Comparison of ENCODE assay signal across 21 cellular contexts in genomic region chr19:56995298-56995697, GRCh38.
"Had no signal": no experiment of that assay in that cellular context is flagged by ENCODE, and none has a peak within 500 bp of the region (broad histone marks: within the 10 kb centered on the region; RNA-seq: fewer than 3 reads in every experiment).

No MANE protein-coding gene starts in this region.

- H3K9me3 ChIP-seq: gastrocnemius medialis, thoracic aorta had no signal

- H3K36me3 ChIP-seq: gastrocnemius medialis, heart right ventricle, thoracic aorta had no signal

- H3K4me3 ChIP-seq: gastrocnemius medialis, heart right ventricle, mucosa of descending colon, psoas muscle, thoracic aorta had no signal

- H3K79me2 ChIP-seq: parathyroid adenoma had no signal

- H3K27me3 ChIP-seq: gastrocnemius medialis had no signal

- ATAC-seq: esophagus mucosa; gastrocnemius medialis; heart right ventricle; left lobe of liver; mucosa of descending colon; naive thymus-derived CD8-positive, alpha-beta T cell; psoas muscle; sciatic nerve; stimulated activated naive B cell treated with anti-CD40 and anti-IgM and Interleukin-4, amounts not matched to agents 10 μg/mL and 1 μg/mL and 100 μg/mL, for 72 hours; stimulated activated naive CD8-positive, alpha-beta T cell treated with anti-CD3 and anti-CD28 coated beads, Interleukin-15, amount 100 ng/mL, for 72 hours had no signal

- DNase-seq: effector memory CD4-positive, alpha-beta T cell; gastrocnemius medialis; heart right ventricle; hypothalamus; kidney glomerular epithelial cell; mammary epithelial cell; mucosa of descending colon; naive thymus-derived CD8-positive, alpha-beta T cell; occipital lobe; psoas muscle; retina; stimulated activated CD4-positive, alpha-beta T cell treated with anti-CD3 and anti-CD28 coated beads, Interleukin-2, amount 100 ng/mL, for 24 hours; stimulated activated CD4-positive, alpha-beta T cell treated with anti-CD3 and anti-CD28 coated beads, Interleukin-4, amount 100 ng/mL, for 4 hours; stimulated activated naive B cell treated with anti-CD40 and anti-IgM and Interleukin-4, amounts not matched to agents 10 μg/mL and 1 μg/mL and 100 μg/mL, for 72 hours; stimulated activated naive CD8-positive, alpha-beta T cell treated with anti-CD3 and anti-CD28 coated beads, Interleukin-15, amount 100 ng/mL, for 72 hours; trophoblast cell had no signal

- H3K27ac ChIP-seq: gastrocnemius medialis, heart right ventricle, parathyroid adenoma, psoas muscle, thoracic aorta had no signal

- H3K9ac ChIP-seq: parathyroid adenoma had no signal

- H3K4me1 ChIP-seq: gastrocnemius medialis, heart right ventricle, parathyroid adenoma, psoas muscle had no signal

- H2AFZ ChIP-seq: parathyroid adenoma had no signal
